8 cellular contexts compared by ENCODE assay signal in the genomic region with DNA sequence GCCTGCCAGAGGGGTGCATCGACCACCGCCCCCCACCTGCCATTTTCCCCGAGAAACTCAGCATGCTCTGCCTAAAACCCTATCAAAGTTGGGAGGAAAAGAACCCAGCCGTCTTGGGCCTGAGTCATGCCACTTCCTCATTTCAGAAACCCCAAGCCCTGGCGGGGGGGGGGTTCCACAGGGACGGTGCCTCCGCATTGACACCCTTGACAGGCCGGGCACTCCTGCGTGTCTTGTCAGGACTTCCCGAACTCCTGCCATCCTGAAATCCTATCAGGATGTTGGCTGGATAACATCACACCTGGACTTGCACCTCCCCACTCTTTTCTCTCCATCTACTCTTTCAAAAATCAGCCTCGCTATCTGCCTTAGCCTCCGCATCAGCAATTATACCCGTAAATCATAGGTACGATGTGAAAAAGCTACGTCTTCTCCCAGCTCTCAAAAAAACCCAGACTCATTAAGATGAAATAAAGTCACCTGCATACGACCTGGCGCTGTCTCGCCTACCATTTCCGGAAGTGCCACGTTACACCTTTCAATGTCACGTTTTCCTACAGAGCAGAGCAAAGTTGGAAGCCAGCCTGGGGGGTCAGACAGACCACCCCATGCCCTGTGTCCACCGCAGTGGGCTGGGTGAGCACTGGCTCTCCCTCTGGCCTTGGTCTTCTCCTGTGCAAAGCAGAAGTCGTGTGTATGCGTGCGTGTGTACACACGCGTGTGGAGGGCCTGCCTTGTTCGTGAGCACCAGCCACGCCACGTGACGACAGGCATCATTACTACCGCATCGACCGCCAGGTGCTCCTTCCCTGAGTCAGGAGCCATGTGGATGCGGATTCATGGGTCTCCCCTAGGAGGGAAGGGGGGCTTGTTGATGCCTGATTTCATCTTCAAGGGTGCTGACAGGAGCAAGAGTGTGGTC.
DNase-seq lines count a peak whose midpoint lies in the region; ATAC-seq and TF ChIP-seq lines count a peak whose summit lies in the region.

No MANE protein-coding gene starts in this region.

- no peaks in the 10 kb centered on the region for H3K9me3 ChIP-seq in thymus (ENCODE audit: control insufficient read depth)

- H3K27me3 ChIP-seq in ACC112 (ENCODE audit: insufficient read depth, low read length), result no peaks in the 10 kb centered on the region
- H3K27me3 ChIP-seq in thymus (ENCODE audit: control insufficient read depth, insufficient read depth), result no peaks in the 10 kb centered on the region

- H3K4me1 ChIP-seq in ACC112 (ENCODE audit: control insufficient read depth, insufficient read depth, low read length, unreplicated experiment) (peaks cover 62% of the 10 kb centered on the region), thymus (ENCODE audit: control insufficient read depth, insufficient read depth, low read length) (peaks cover 14% of the 10 kb centered on the region)

- no peak for TF ChIP-seq EP300 in Ishikawa (IDR thresholded peaks at IDR 0.05; ENCODE audit: borderline replicate concordance)

- WGBS in thymus, result 36% methylated on average over 35 of the region's 35 CpGs

- peak; percentile 40 for ATAC-seq in GM19397 (IDR thresholded peaks at IDR 0.05; ENCODE audit: unreplicated experiment)
- ATAC-seq in naive thymus-derived CD8-positive, alpha-beta T cell, result peak; percentile 43 to 56

- H3K27me3 Mint-ChIP-seq in dendritic cell treated with granulocyte-macrophage colony-stimulating factor and Interleukin-4, amounts not matched to agents 40 ng/mL and 50 ng/mL, for 4 days, result no peaks in the 10 kb centered on the region
- H3K27me3 Mint-ChIP-seq in naive thymus-derived CD8-positive, alpha-beta T cell, result no peaks in the 10 kb centered on the region

- H3K27ac ChIP-seq in ACC112 (ENCODE audit: low read depth, low read length) (peak overlapping the region; percentile 72), thymus (ENCODE audit: low read depth) (peak overlapping the region; percentile 38)

- H3K4me3 Mint-ChIP-seq in dendritic cell treated with granulocyte-macrophage colony-stimulating factor and Interleukin-4, amounts not matched to agents 40 ng/mL and 50 ng/mL, for 4 days, result peak overlapping the region; percentile 99
- peak overlapping the region; percentile 36 to 84 (median 68) for H3K4me3 Mint-ChIP-seq in naive thymus-derived CD8-positive, alpha-beta T cell

- H3K4me3 ChIP-seq in ACC112 (ENCODE audit: low read depth, low read length), result peak overlapping the region; percentile 35
- no peak overlapping the region for H3K4me3 ChIP-seq in thymus (ENCODE audit: low read length)

- POLR2A ChIA-PET in naive thymus-derived CD8-positive, alpha-beta T cell (lab: Charles Lee), result no interaction called here

- no peak overlapping the region for H2AFZ ChIP-seq in ACC112 (ENCODE audit: low read length, unreplicated experiment)

- DNase-seq in activated CD4-positive, alpha-beta T cell treated with anti-CD3 and anti-CD28 coated beads for 4 hours, result peak; percentile 58 to 62
- DNase-seq in naive thymus-derived CD8-positive, alpha-beta T cell, result peak in 6 of 10 donors; percentile 8 to 63 (median 37)
- DNase-seq in superior temporal gyrus (ENCODE audit: extremely low spot score), result no peak

- peaks cover 79% of the 10 kb centered on the region for H3K36me3 Mint-ChIP-seq in dendritic cell treated with granulocyte-macrophage colony-stimulating factor and Interleukin-4, amounts not matched to agents 40 ng/mL and 50 ng/mL, for 4 days (ENCODE audit: low read depth)
- H3K36me3 Mint-ChIP-seq in naive thymus-derived CD8-positive, alpha-beta T cell, result peaks cover 0 to 17% (median 0%) of the 10 kb centered on the region in 3 donors

- peaks cover 94% of the 10 kb centered on the region for H3K4me1 Mint-ChIP-seq in dendritic cell treated with granulocyte-macrophage colony-stimulating factor and Interleukin-4, amounts not matched to agents 40 ng/mL and 50 ng/mL, for 4 days (ENCODE audit: low read depth)
- peaks cover 17 to 49% (median 43%) of the 10 kb centered on the region in 4 donors for H3K4me1 Mint-ChIP-seq in naive thymus-derived CD8-positive, alpha-beta T cell

- TF ChIP-seq RAD21 in Ishikawa (IDR thresholded peaks at IDR 0.05; ENCODE audit: low read depth), result no peak

- peak overlapping the region; percentile 94 for H3K27ac Mint-ChIP-seq in dendritic cell treated with granulocyte-macrophage colony-stimulating factor and Interleukin-4, amounts not matched to agents 40 ng/mL and 50 ng/mL, for 4 days
- peak overlapping the region; percentile 44 to 94 (median 84) for H3K27ac Mint-ChIP-seq in naive thymus-derived CD8-positive, alpha-beta T cell

- H3K36me3 ChIP-seq in ACC112 (ENCODE audit: insufficient read depth, low read length) (no peaks in the 10 kb centered on the region), thymus (ENCODE audit: control insufficient read depth, insufficient read depth) (peaks cover 42% of the 10 kb centered on the region)

- no peaks in the 10 kb centered on the region for H3K9me3 Mint-ChIP-seq in dendritic cell treated with granulocyte-macrophage colony-stimulating factor and Interleukin-4, amounts not matched to agents 40 ng/mL and 50 ng/mL, for 4 days
- H3K9me3 Mint-ChIP-seq in naive thymus-derived CD8-positive, alpha-beta T cell, result no peaks in the 10 kb centered on the region

- peaks cover 26% of the 10 kb centered on the region for H3K79me2 ChIP-seq in ACC112 (ENCODE audit: control insufficient read depth, insufficient read depth, low read length, unreplicated experiment)

- intact Hi-C loops in dendritic cell treated with granulocyte-macrophage colony-stimulating factor and Interleukin-4, amounts not matched to agents 40 ng/mL and 50 ng/mL, for 4 days (cut with micrococcal nuclease), result loop anchor here (5.0 kb wide), 2 partner anchors 61 to 161 kb away; no protein-coding TSS in a partner anchor

TF ChIP-seq in Ishikawa, 13 proteins besides CTCF, POLR2A, EP300 and RAD21:
- TF ChIP-seq, protein P1, sequence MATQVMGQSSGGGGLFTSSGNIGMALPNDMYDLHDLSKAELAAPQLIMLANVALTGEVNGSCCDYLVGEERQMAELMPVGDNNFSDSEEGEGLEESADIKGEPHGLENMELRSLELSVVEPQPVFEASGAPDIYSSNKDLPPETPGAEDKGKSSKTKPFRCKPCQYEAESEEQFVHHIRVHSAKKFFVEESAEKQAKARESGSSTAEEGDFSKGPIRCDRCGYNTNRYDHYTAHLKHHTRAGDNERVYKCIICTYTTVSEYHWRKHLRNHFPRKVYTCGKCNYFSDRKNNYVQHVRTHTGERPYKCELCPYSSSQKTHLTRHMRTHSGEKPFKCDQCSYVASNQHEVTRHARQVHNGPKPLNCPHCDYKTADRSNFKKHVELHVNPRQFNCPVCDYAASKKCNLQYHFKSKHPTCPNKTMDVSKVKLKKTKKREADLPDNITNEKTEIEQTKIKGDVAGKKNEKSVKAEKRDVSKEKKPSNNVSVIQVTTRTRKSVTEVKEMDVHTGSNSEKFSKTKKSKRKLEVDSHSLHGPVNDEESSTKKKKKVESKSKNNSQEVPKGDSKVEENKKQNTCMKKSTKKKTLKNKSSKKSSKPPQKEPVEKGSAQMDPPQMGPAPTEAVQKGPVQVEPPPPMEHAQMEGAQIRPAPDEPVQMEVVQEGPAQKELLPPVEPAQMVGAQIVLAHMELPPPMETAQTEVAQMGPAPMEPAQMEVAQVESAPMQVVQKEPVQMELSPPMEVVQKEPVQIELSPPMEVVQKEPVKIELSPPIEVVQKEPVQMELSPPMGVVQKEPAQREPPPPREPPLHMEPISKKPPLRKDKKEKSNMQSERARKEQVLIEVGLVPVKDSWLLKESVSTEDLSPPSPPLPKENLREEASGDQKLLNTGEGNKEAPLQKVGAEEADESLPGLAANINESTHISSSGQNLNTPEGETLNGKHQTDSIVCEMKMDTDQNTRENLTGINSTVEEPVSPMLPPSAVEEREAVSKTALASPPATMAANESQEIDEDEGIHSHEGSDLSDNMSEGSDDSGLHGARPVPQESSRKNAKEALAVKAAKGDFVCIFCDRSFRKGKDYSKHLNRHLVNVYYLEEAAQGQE (IDR thresholded peaks at IDR 0.05; ENCODE audit: low read depth), result no peak
- TF ChIP-seq NFIC (IDR thresholded peaks at IDR 0.05) (no peak), TAF1 (IDR thresholded peaks at IDR 0.05; ENCODE audit: low read depth) (no peak)
- TF ChIP-seq, protein P2, sequence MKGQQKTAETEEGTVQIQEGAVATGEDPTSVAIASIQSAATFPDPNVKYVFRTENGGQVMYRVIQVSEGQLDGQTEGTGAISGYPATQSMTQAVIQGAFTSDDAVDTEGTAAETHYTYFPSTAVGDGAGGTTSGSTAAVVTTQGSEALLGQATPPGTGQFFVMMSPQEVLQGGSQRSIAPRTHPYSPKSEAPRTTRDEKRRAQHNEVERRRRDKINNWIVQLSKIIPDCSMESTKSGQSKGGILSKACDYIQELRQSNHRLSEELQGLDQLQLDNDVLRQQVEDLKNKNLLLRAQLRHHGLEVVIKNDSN (IDR thresholded peaks at IDR 0.05), result peak; percentile 67
